Comparison of ENCODE assay signal across 38 cellular contexts in the genomic region with DNA sequence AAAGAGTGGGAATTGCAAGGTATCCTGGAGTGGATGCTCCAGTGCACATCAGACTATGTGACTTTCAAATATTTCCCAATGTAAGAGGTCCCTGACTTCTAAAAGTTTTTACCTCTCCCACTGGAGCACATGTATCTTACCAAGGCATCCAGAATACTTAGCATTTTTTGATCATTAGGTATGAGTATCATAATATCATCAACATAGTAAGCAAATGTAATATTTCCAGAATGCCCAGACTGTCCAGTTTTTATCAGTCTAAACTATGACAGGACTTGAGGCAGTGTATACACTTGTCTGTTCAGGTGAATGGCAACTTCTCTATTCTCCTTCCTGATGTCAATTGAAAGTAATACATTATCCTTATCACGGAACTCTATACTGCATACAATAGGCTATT.
"Had no signal": no experiment of that assay in that cellular context is flagged by ENCODE, and none has a peak within 500 bp of the region (broad histone marks: within the 10 kb centered on the region; RNA-seq: fewer than 3 reads in every experiment).

No MANE protein-coding gene starts in this region.

- H3K27ac ChIP-seq: adrenal gland, ascending aorta, body of pancreas, brain microvascular endothelial cell, breast epithelium, cardiac muscle cell had no signal

- H3K4me3 ChIP-seq: adrenal gland, ascending aorta, body of pancreas, breast epithelium, cardiac muscle cell had no signal

- ATAC-seq: activated naive CD4-positive, alpha-beta T cell treated with anti-CD3 and anti-CD28 coated beads, Interleukin-2, amount 50 U/mL, for 72 hours; activated naive CD8-positive, alpha-beta T cell treated with anti-CD3 and anti-CD28 coated beads, Interleukin-2, amount 50 U/mL, for 24 hours; activated T-cell treated with anti-CD3 and anti-CD28 coated beads, Interleukin-2, amount 50 U/mL, for 4 hours; activated T-cell treated with anti-CD3 and anti-CD28 coated beads, Interleukin-2, amount 50 U/mL, for 72 hours; activated T-helper 17 cell treated with anti-CD3 and anti-CD28 coated beads, Interleukin-2, amount 50 U/mL, for 72 hours; body of pancreas had no signal

- H3K27ac Mint-ChIP-seq: activated naive CD4-positive, alpha-beta T cell treated with anti-CD3 and anti-CD28 coated beads for 36 hours; activated naive CD4-positive, alpha-beta T cell treated with anti-CD3 and anti-CD28 coated beads, Interleukin-2, amount 10 ng/mL, durations not matched to agents 7 days and 5 days; activated naive CD4-positive, alpha-beta T cell treated with anti-CD3 and anti-CD28 coated beads, Interleukin-2, amount 50 U/mL, for 24 hours; activated naive CD4-positive, alpha-beta T cell treated with anti-CD3 and anti-CD28 coated beads, Interleukin-2, amount 50 U/mL, for 72 hours; activated naive CD8-positive, alpha-beta T cell; activated naive CD8-positive, alpha-beta T cell treated with anti-CD3 and anti-CD28 coated beads for 36 hours; activated naive CD8-positive, alpha-beta T cell treated with anti-CD3 and anti-CD28 coated beads, Interleukin-2, amount 10 ng/mL, durations not matched to agents 7 days and 5 days; activated naive CD8-positive, alpha-beta T cell treated with anti-CD3 and anti-CD28 coated beads, Interleukin-2, amount 50 U/mL, for 24 hours; activated T-cell treated with anti-CD3 and anti-CD28 coated beads, Interleukin-2, amount 50 U/mL, for 24 hours; activated T-cell treated with anti-CD3 and anti-CD28 coated beads, Interleukin-2, amount 50 U/mL, for 72 hours; activated T-helper 1 cell treated with anti-CD3 and anti-CD28 coated beads, Interleukin-12 subunit alpha, Interleukin-12 subunit beta, Interleukin-2, Interleukin-4 antibody, amounts not matched to agents 30 ng/mL and 10 ng/mL and 1 ng/mL, durations not matched to agents 14 hours and 24 hours and 36 hours; activated T-helper 17 cell treated with anti-CD3 and anti-CD28 coated beads, Interleukin-2, amount 50 U/mL, for 72 hours; activated T-helper 2 cell treated with anti-CD3 and anti-CD28 coated beads, Interferon-gamma antibody, Interleukin-2, Interleukin-4, amounts not matched to agents 10 μg/mL and 5 μg/mL and 100 μg/mL, durations not matched to agents 14 hours and 24 hours and 36 hours; brain had no signal

- H3K36me3 ChIP-seq: adrenal gland, ascending aorta, brain microvascular endothelial cell, cardiac muscle cell had no signal

- H3K27me3 Mint-ChIP-seq: activated naive CD4-positive, alpha-beta T cell treated with anti-CD3 and anti-CD28 coated beads, Interleukin-2, amount 10 ng/mL, durations not matched to agents 7 days and 5 days; activated naive CD4-positive, alpha-beta T cell treated with anti-CD3 and anti-CD28 coated beads, Interleukin-2, amount 50 U/mL, for 24 hours; activated naive CD8-positive, alpha-beta T cell treated with anti-CD3 and anti-CD28 coated beads for 36 hours; activated naive CD8-positive, alpha-beta T cell treated with anti-CD3 and anti-CD28 coated beads, Interleukin-2, amount 10 ng/mL, durations not matched to agents 7 days and 5 days; activated naive CD8-positive, alpha-beta T cell treated with anti-CD3 and anti-CD28 coated beads, Interleukin-2, amount 50 U/mL, for 24 hours; brain had no signal

- H3K9me3 ChIP-seq: adrenal gland, ascending aorta, body of pancreas, breast epithelium had no signal

- DNase-seq: activated effector memory CD4-positive, alpha-beta T cell treated with anti-CD3 and anti-CD28 coated beads, Interleukin-2, amount 50 U/mL, for 16 hours; activated effector memory CD4-positive, alpha-beta T cell treated with Interleukin-2 at 50 U/mL for 16 hours; activated gamma-delta T cell; activated gamma-delta T cell treated with Interleukin-2 at 50 U/mL for 16 hours; activated naive CD4-positive, alpha-beta T cell; activated naive CD4-positive, alpha-beta T cell treated with anti-CD3 and anti-CD28 coated beads for 36 hours; activated naive CD4-positive, alpha-beta T cell treated with anti-CD3 and anti-CD28 coated beads, Interleukin-2, amount 10 ng/mL, durations not matched to agents 7 days and 5 days; activated naive CD4-positive, alpha-beta T cell treated with anti-CD3 and anti-CD28 coated beads, Interleukin-2, amount 50 U/mL, for 16 hours; activated naive CD4-positive, alpha-beta T cell treated with Interleukin-2 at 50 U/mL for 16 hours; activated naive CD8-positive, alpha-beta T cell treated with anti-CD3 and anti-CD28 coated beads for 36 hours; activated naive CD8-positive, alpha-beta T cell treated with anti-CD3 and anti-CD28 coated beads, Interleukin-2, amount 10 ng/mL, durations not matched to agents 7 days and 5 days; activated naive CD8-positive, alpha-beta T cell treated with anti-CD3 and anti-CD28 coated beads, Interleukin-2, amount 50 U/mL, for 24 hours; activated T-cell treated with anti-CD3 and anti-CD28 coated beads, Interleukin-2, amount 50 U/mL, for 1 hour; activated T-cell treated with anti-CD3 and anti-CD28 coated beads, Interleukin-2, amount 50 U/mL, for 24 hours; activated T-cell treated with anti-CD3 and anti-CD28 coated beads, Interleukin-2, amount 50 U/mL, for 4 hours; activated T-cell treated with anti-CD3 and anti-CD28 coated beads, Interleukin-2, amount 50 U/mL, for 48 hours; activated T-cell treated with anti-CD3 and anti-CD28 coated beads, Interleukin-2, amount 50 U/mL, for 72 hours; adrenal gland; amniotic stem cell; amygdala; anterior cingulate cortex; aorta; body of pancreas; brain microvascular endothelial cell; caudate nucleus; central memory CD4-positive, alpha-beta T cell; cerebellar nuclear complex had no signal

- H3K4me1 Mint-ChIP-seq: activated naive CD4-positive, alpha-beta T cell treated with anti-CD3 and anti-CD28 coated beads, Interleukin-2, amount 10 ng/mL, durations not matched to agents 7 days and 5 days; activated naive CD4-positive, alpha-beta T cell treated with anti-CD3 and anti-CD28 coated beads, Interleukin-2, amount 50 U/mL, for 24 hours; activated naive CD8-positive, alpha-beta T cell treated with anti-CD3 and anti-CD28 coated beads for 36 hours; activated naive CD8-positive, alpha-beta T cell treated with anti-CD3 and anti-CD28 coated beads, Interleukin-2, amount 10 ng/mL, durations not matched to agents 7 days and 5 days; activated naive CD8-positive, alpha-beta T cell treated with anti-CD3 and anti-CD28 coated beads, Interleukin-2, amount 50 U/mL, for 24 hours; activated T-helper 17 cell treated with anti-CD3 and anti-CD28 coated beads, Interleukin-2, amount 50 U/mL, for 72 hours; brain; central memory CD8-positive, alpha-beta T cell had no signal

- H3K9me3 Mint-ChIP-seq: activated naive CD4-positive, alpha-beta T cell treated with anti-CD3 and anti-CD28 coated beads for 36 hours; activated naive CD4-positive, alpha-beta T cell treated with anti-CD3 and anti-CD28 coated beads, Interleukin-2, amount 10 ng/mL, durations not matched to agents 7 days and 5 days; activated naive CD4-positive, alpha-beta T cell treated with anti-CD3 and anti-CD28 coated beads, Interleukin-2, amount 50 U/mL, for 24 hours; activated naive CD8-positive, alpha-beta T cell treated with anti-CD3 and anti-CD28 coated beads for 36 hours; activated naive CD8-positive, alpha-beta T cell treated with anti-CD3 and anti-CD28 coated beads, Interleukin-2, amount 10 ng/mL, durations not matched to agents 7 days and 5 days; activated T-cell treated with anti-CD3 and anti-CD28 coated beads, Interleukin-2, amount 50 U/mL, for 24 hours; activated T-helper 1 cell treated with anti-CD3 and anti-CD28 coated beads, Interleukin-12 subunit alpha, Interleukin-12 subunit beta, Interleukin-2, Interleukin-4 antibody, amounts not matched to agents 30 ng/mL and 10 ng/mL and 1 ng/mL, durations not matched to agents 14 hours and 24 hours and 36 hours; activated T-helper 17 cell treated with anti-CD3 and anti-CD28 coated beads, Interleukin-2, amount 50 U/mL, for 72 hours; activated T-helper 2 cell treated with anti-CD3 and anti-CD28 coated beads, Interferon-gamma antibody, Interleukin-2, Interleukin-4, amounts not matched to agents 10 μg/mL and 5 μg/mL and 100 μg/mL, durations not matched to agents 14 hours and 24 hours and 36 hours; central memory CD8-positive, alpha-beta T cell had no signal

- H3K4me3 Mint-ChIP-seq: activated naive CD4-positive, alpha-beta T cell treated with anti-CD3 and anti-CD28 coated beads for 36 hours; activated naive CD4-positive, alpha-beta T cell treated with anti-CD3 and anti-CD28 coated beads, Interleukin-2, amount 10 ng/mL, durations not matched to agents 7 days and 5 days; activated naive CD4-positive, alpha-beta T cell treated with anti-CD3 and anti-CD28 coated beads, Interleukin-2, amount 50 U/mL, for 24 hours; activated naive CD8-positive, alpha-beta T cell; activated naive CD8-positive, alpha-beta T cell treated with anti-CD3 and anti-CD28 coated beads for 36 hours; activated naive CD8-positive, alpha-beta T cell treated with anti-CD3 and anti-CD28 coated beads, Interleukin-2, amount 10 ng/mL, durations not matched to agents 7 days and 5 days; activated naive CD8-positive, alpha-beta T cell treated with anti-CD3 and anti-CD28 coated beads, Interleukin-2, amount 50 U/mL, for 24 hours; activated T-cell treated with anti-CD3 and anti-CD28 coated beads, Interleukin-2, amount 50 U/mL, for 24 hours; activated T-cell treated with anti-CD3 and anti-CD28 coated beads, Interleukin-2, amount 50 U/mL, for 4 hours; activated T-cell treated with anti-CD3 and anti-CD28 coated beads, Interleukin-2, amount 50 U/mL, for 72 hours; activated T-helper 1 cell treated with anti-CD3 and anti-CD28 coated beads, Interleukin-12 subunit alpha, Interleukin-12 subunit beta, Interleukin-2, Interleukin-4 antibody, amounts not matched to agents 30 ng/mL and 10 ng/mL and 1 ng/mL, durations not matched to agents 14 hours and 24 hours and 36 hours; activated T-helper 17 cell treated with anti-CD3 and anti-CD28 coated beads, Interleukin-2, amount 50 U/mL, for 72 hours; brain; central memory CD8-positive, alpha-beta T cell had no signal

- H3K36me3 Mint-ChIP-seq: activated naive CD4-positive, alpha-beta T cell treated with anti-CD3 and anti-CD28 coated beads, Interleukin-2, amount 10 ng/mL, durations not matched to agents 7 days and 5 days; activated naive CD4-positive, alpha-beta T cell treated with anti-CD3 and anti-CD28 coated beads, Interleukin-2, amount 50 U/mL, for 24 hours; activated naive CD4-positive, alpha-beta T cell treated with anti-CD3 and anti-CD28 coated beads, Interleukin-2, amount 50 U/mL, for 72 hours; activated naive CD8-positive, alpha-beta T cell; activated naive CD8-positive, alpha-beta T cell treated with anti-CD3 and anti-CD28 coated beads for 36 hours; activated naive CD8-positive, alpha-beta T cell treated with anti-CD3 and anti-CD28 coated beads, Interleukin-2, amount 10 ng/mL, durations not matched to agents 7 days and 5 days; brain had no signal

- H3K4me1 ChIP-seq: adrenal gland, body of pancreas, breast epithelium had no signal

- H3K27me3 ChIP-seq: adrenal gland, ascending aorta, body of pancreas, brain microvascular endothelial cell, breast epithelium, cardiac muscle cell had no signal
